23 cellular contexts compared by ENCODE assay signal in genomic region chr5:116297296-116297814, GRCh38.
"Had no signal": no experiment of that assay in that cellular context is flagged by ENCODE, and none has a peak within 500 bp of the region (broad histone marks: within the 10 kb centered on the region; RNA-seq: fewer than 3 reads in every experiment).

No MANE protein-coding gene starts in this region.

- H3K27me3 ChIP-seq: colonic mucosa, spleen, tibial nerve had no signal

- H3K27ac ChIP-seq: colonic mucosa, parathyroid adenoma, spleen, tibial nerve had no signal

- H3K36me3 ChIP-seq: colonic mucosa had no signal

- H3K27ac Mint-ChIP-seq: activated B cell treated with CpG ODN at 0.5 μM for 24 hours; activated CD8-positive, alpha-beta memory T cell treated with anti-CD3 and anti-CD28 coated beads, Interleukin-2, amount 10 ng/mL, durations not matched to agents 7 days and 5 days; activated CD8-positive, alpha-beta T cell treated with anti-CD3 and anti-CD28 coated beads, Interleukin-2, amount 10 ng/mL, durations not matched to agents 7 days and 5 days; activated naive CD8-positive, alpha-beta T cell; naive thymus-derived CD4-positive, alpha-beta T cell had no signal

- H3K27me3 Mint-ChIP-seq: activated B cell treated with CpG ODN at 0.5 μM for 24 hours; activated CD8-positive, alpha-beta memory T cell treated with anti-CD3 and anti-CD28 coated beads, Interleukin-2, amount 10 ng/mL, durations not matched to agents 7 days and 5 days; activated naive CD8-positive, alpha-beta T cell; naive thymus-derived CD4-positive, alpha-beta T cell had no signal

- H3K4me3 ChIP-seq: colonic mucosa, spleen, tibial nerve had no signal

- H3K4me1 Mint-ChIP-seq: activated B cell treated with CpG ODN at 0.5 μM for 24 hours; activated CD8-positive, alpha-beta memory T cell treated with anti-CD3 and anti-CD28 coated beads, Interleukin-2, amount 10 ng/mL, durations not matched to agents 7 days and 5 days; naive thymus-derived CD4-positive, alpha-beta T cell; neural crest cell had no signal

- DNase-seq: activated B cell treated with CpG ODN at 0.5 μM for 24 hours; activated CD4-positive, alpha-beta T cell treated with anti-CD3 and anti-CD28 coated beads, Interleukin-2, amount 50 U/mL, for 1 hour; activated CD8-positive, alpha-beta memory T cell treated with anti-CD3 and anti-CD28 coated beads, Interleukin-2, amount 10 ng/mL, durations not matched to agents 7 days and 5 days; activated CD8-positive, alpha-beta T cell treated with anti-CD3 and anti-CD28 coated beads, Interleukin-2, amount 10 ng/mL, durations not matched to agents 7 days and 5 days; activated naive CD4-positive, alpha-beta T cell; activated T-cell treated with anti-CD3 and anti-CD28 coated beads, Interleukin-2, amount 50 U/mL, for 48 hours; anterior cingulate cortex; cerebellar nuclear complex; colonic mucosa; effector CD8-positive, alpha-beta T cell; left colon; mammary epithelial cell; midbrain; naive thymus-derived CD4-positive, alpha-beta T cell; occipital lobe; right cardiac atrium; spleen; stimulated activated naive CD4-positive, alpha-beta T cell treated with Interleukin-2 at 50 U/mL for 16 hours; T-helper 2 cell had no signal

- H3K4me3 Mint-ChIP-seq: activated B cell treated with CpG ODN at 0.5 μM for 24 hours; activated CD8-positive, alpha-beta memory T cell treated with anti-CD3 and anti-CD28 coated beads, Interleukin-2, amount 10 ng/mL, durations not matched to agents 7 days and 5 days; activated CD8-positive, alpha-beta T cell treated with anti-CD3 and anti-CD28 coated beads, Interleukin-2, amount 10 ng/mL, durations not matched to agents 7 days and 5 days; activated naive CD8-positive, alpha-beta T cell; naive thymus-derived CD4-positive, alpha-beta T cell; neural crest cell had no signal
